1 cellular context compared by ENCODE assay signal in genomic region chr17:79986441-79987186, GRCh38.
A peak's percentile ranks its signal among the peaks of the same experiment; 100 is the strongest.
TF ChIP-seq lines count a peak whose summit lies in the region.

No MANE protein-coding gene starts in this region.

TF ChIP-seq in HepG2, 621 proteins besides CTCF, POLR2A, EP300 and RAD21 (continued from another document and continues in another):
- TF ChIP-seq ZNF18 (CRISPR knock-in tag; IDR thresholded peaks at IDR 0.05; ENCODE audit: insufficient replicate concordance) (peak; percentile 92), ZNF20 (CRISPR knock-in tag; IDR thresholded peaks at IDR 0.05) (no peak), FOSL1 (CRISPR knock-in tag; IDR thresholded peaks at IDR 0.05; ENCODE audit: borderline replicate concordance) (no peak), ZFP37 (CRISPR knock-in tag; IDR thresholded peaks at IDR 0.05; ENCODE audit: borderline replicate concordance) (no peak), ZBTB46 (CRISPR knock-in tag; IDR thresholded peaks at IDR 0.05; ENCODE audit: borderline replicate concordance) (no peak), KLF13 (CRISPR knock-in tag; IDR thresholded peaks at IDR 0.05) (no peak), ZNF83 (CRISPR knock-in tag; IDR thresholded peaks at IDR 0.05; ENCODE audit: borderline replicate concordance) (no peak), PRPF4 (IDR thresholded peaks at IDR 0.05; ENCODE audit: low read depth, low read length, poor library complexity, severe bottlenecking) (no peak), FOXO1 (CRISPR knock-in tag; IDR thresholded peaks at IDR 0.05) (peak; percentile 98), REXO4 (CRISPR knock-in tag; IDR thresholded peaks at IDR 0.05; ENCODE audit: borderline replicate concordance) (no peak), NR1H2 (CRISPR knock-in tag; IDR thresholded peaks at IDR 0.05; ENCODE audit: borderline replicate concordance, low read depth) (peak; percentile 15; the same call in 1 of the 2 replicates), NCOA1 (CRISPR knock-in tag; IDR thresholded peaks at IDR 0.05) (peak; percentile 20; the same call in 1 of the 2 replicates), MTF1 (CRISPR knock-in tag; IDR thresholded peaks at IDR 0.05) (no peak), CSRNP1 (CRISPR knock-in tag; IDR thresholded peaks at IDR 0.05) (no peak), NFKB2 (CRISPR knock-in tag; IDR thresholded peaks at IDR 0.05; ENCODE audit: borderline replicate concordance) (peak; percentile 86; the same call in 1 of the 2 replicates), PRDM4 (CRISPR knock-in tag; IDR thresholded peaks at IDR 0.05; ENCODE audit: borderline replicate concordance) (no peak), KAT7 (CRISPR knock-in tag; IDR thresholded peaks at IDR 0.05; ENCODE audit: borderline replicate concordance) (peak; percentile 82; the same call in 1 of the 2 replicates), ZNF720 (CRISPR knock-in tag; IDR thresholded peaks at IDR 0.05) (no peak), ZNF276 (CRISPR knock-in tag; IDR thresholded peaks at IDR 0.05; ENCODE audit: low read depth) (peak; percentile 71; the same call in 1 of the 2 replicates), RFXAP (CRISPR knock-in tag; IDR thresholded peaks at IDR 0.05; ENCODE audit: borderline replicate concordance) (0 out of 2 replicates have a peak, but pooled peaks have one; percentile 9), CCDC6 (CRISPR knock-in tag; IDR thresholded peaks at IDR 0.05) (peak; percentile 96), RFX3 (CRISPR knock-in tag; IDR thresholded peaks at IDR 0.05) (no peak), JUNB (CRISPR knock-in tag; IDR thresholded peaks at IDR 0.05; ENCODE audit: borderline replicate concordance) (no peak), ZNF800 (CRISPR knock-in tag; IDR thresholded peaks at IDR 0.05) (0 out of 2 replicates have a peak, but pooled peaks have one; percentile 22), POLR2G (IDR thresholded peaks at IDR 0.05; ENCODE audit: low read depth, low read length) (peak; percentile 76), ELF1 (CRISPR knock-in tag; IDR thresholded peaks at IDR 0.05) (peak; percentile 31; the same call in 1 of the 2 replicates), ZNF292 (CRISPR knock-in tag; IDR thresholded peaks at IDR 0.05; ENCODE audit: borderline replicate concordance, low read depth) (no peak; the same call in none of the 2 replicates), ZBTB43 (CRISPR knock-in tag; conservative IDR thresholded peaks at IDR 0.05) (no peak; the same call in 1 of the 2 replicates), ARNT2 (CRISPR knock-in tag; IDR thresholded peaks at IDR 0.05; ENCODE audit: low read depth) (no peak), KDM2A (CRISPR knock-in tag; IDR thresholded peaks at IDR 0.05; ENCODE audit: borderline replicate concordance, low read depth) (0 out of 2 replicates have a peak, but pooled peaks have one; percentile 72), ZNF678 (CRISPR knock-in tag; IDR thresholded peaks at IDR 0.05) (peak; percentile 84; the same call in 1 of the 2 replicates), RFXANK (CRISPR knock-in tag; IDR thresholded peaks at IDR 0.05) (0 out of 2 replicates have a peak, but pooled peaks have one; percentile 47), ZXDC (CRISPR knock-in tag; IDR thresholded peaks at IDR 0.05) (peak; percentile 51; the same call in 1 of the 2 replicates), ATM (IDR thresholded peaks at IDR 0.05; ENCODE audit: borderline replicate concordance) (no peak), ZNF17 (CRISPR knock-in tag; IDR thresholded peaks at IDR 0.05) (no peak), SKI (IDR thresholded peaks at IDR 0.05; ENCODE audit: partially characterized antibody) (peak; percentile 56), ZMYM3 (CRISPR knock-in tag; IDR thresholded peaks at IDR 0.05) (no peak; the same call in 1 of the 2 replicates), ZNF766 (CRISPR knock-in tag; IDR thresholded peaks at IDR 0.05; ENCODE audit: borderline replicate concordance) (peak; percentile 31; the same call in 1 of the 2 replicates), SNAPC2 (CRISPR knock-in tag; IDR thresholded peaks at IDR 0.05) (no peak; the same call in 1 of the 2 replicates), RCOR2 (CRISPR knock-in tag; IDR thresholded peaks at IDR 0.05) (0 out of 2 replicates have a peak, but pooled peaks have one; percentile 49), RELA (CRISPR knock-in tag; IDR thresholded peaks at IDR 0.05) (peak; percentile 67; the same call in 1 of the 2 replicates), ZSCAN31 (CRISPR knock-in tag; IDR thresholded peaks at IDR 0.05; ENCODE audit: low read depth) (peak; percentile 89), MTERF4 (CRISPR knock-in tag; IDR thresholded peaks at IDR 0.05) (0 out of 2 replicates have a peak, but pooled peaks have one; percentile 20), ELF4 (CRISPR knock-in tag; IDR thresholded peaks at IDR 0.05; ENCODE audit: borderline replicate concordance) (no peak), ZKSCAN8 (CRISPR knock-in tag; IDR thresholded peaks at IDR 0.05; ENCODE audit: borderline replicate concordance) (peak; percentile 73; the same call in 1 of the 2 replicates), NR2F2 (IDR thresholded peaks at IDR 0.05; ENCODE audit: borderline replicate concordance, low read depth) (no peak), IRF1 (CRISPR knock-in tag; IDR thresholded peaks at IDR 0.05; ENCODE audit: low read depth) (no peak; the same call in 1 of the 2 replicates)
